Comparison of ENCODE assay signal across 27 cellular contexts in genomic region chr2:178143481-178143880, GRCh38.
"Had no signal": no experiment of that assay in that cellular context is flagged by ENCODE, and none has a peak within 500 bp of the region (broad histone marks: within the 10 kb centered on the region; RNA-seq: fewer than 3 reads in every experiment).

No MANE protein-coding gene starts in this region.

- H3K27ac ChIP-seq: KMS-11 had no signal

- H3K4me3 Mint-ChIP-seq: activated CD4-positive, alpha-beta memory T cell treated with anti-CD3 and anti-CD28 coated beads for 36 hours; activated CD4-positive, alpha-beta T cell treated with anti-CD3 and anti-CD28 coated beads, Interleukin-2, amount 10 ng/mL, durations not matched to agents 7 days and 5 days; activated naive CD8-positive, alpha-beta T cell treated with anti-CD3 and anti-CD28 coated beads, Interleukin-2, amount 50 U/mL, for 24 hours; activated T-cell treated with anti-CD3 and anti-CD28 coated beads, Interleukin-2, amount 50 U/mL, for 4 hours; brain; central memory CD8-positive, alpha-beta T cell; T-helper 17 cell had no signal

- H3K4me3 ChIP-seq: MG63 had no signal

- DNase-seq: activated CD4-positive, alpha-beta memory T cell treated with anti-CD3 and anti-CD28 coated beads for 36 hours; activated CD4-positive, alpha-beta T cell treated with anti-CD3 and anti-CD28 coated beads, Interleukin-2, amount 10 ng/mL, durations not matched to agents 7 days and 5 days; activated CD4-positive, CD25-positive, alpha-beta regulatory T cell; activated CD8-positive, alpha-beta memory T cell treated with anti-CD3 and anti-CD28 coated beads for 24 hours; activated effector memory CD4-positive, alpha-beta T cell treated with anti-CD3 and anti-CD28 coated beads, Interleukin-2, amount 50 U/mL, for 16 hours; activated naive CD4-positive, alpha-beta T cell treated with Interleukin-2 at 50 U/mL for 16 hours; activated naive CD8-positive, alpha-beta T cell treated with anti-CD3 and anti-CD28 coated beads, Interleukin-2, amount 50 U/mL, for 24 hours; activated T-cell treated with anti-CD3 and anti-CD28 coated beads, Interleukin-2, amount 50 U/mL, for 4 hours; amniotic stem cell; MG63; NCI-H1092 treated with DMSO at 0.1 percent for 48 hours; NCI-H1436; NCI-H1694 treated with DMSO at 0.1 percent for 48 hours; NCI-H2029 treated with DMSO at 0.1 percent for 48 hours; NCI-H446; NCI-H524; NCI-H748 treated with DMSO at 0.1 percent for 48 hours; NK-92 treated with Interleukin-12 subunit alpha and Interleukin-12 subunit beta, amount 100 ng/mL, for 24 hours; RPMI8226; T-helper 17 cell; T-helper 9 cell had no signal

- H3K4me1 Mint-ChIP-seq: activated CD4-positive, alpha-beta T cell treated with anti-CD3 and anti-CD28 coated beads, Interleukin-2, amount 10 ng/mL, durations not matched to agents 7 days and 5 days; activated naive CD8-positive, alpha-beta T cell treated with anti-CD3 and anti-CD28 coated beads, Interleukin-2, amount 50 U/mL, for 24 hours; central memory CD8-positive, alpha-beta T cell; T-helper 17 cell had no signal

- H3K27ac Mint-ChIP-seq: activated CD4-positive, alpha-beta memory T cell treated with anti-CD3 and anti-CD28 coated beads for 36 hours; activated CD4-positive, alpha-beta T cell treated with anti-CD3 and anti-CD28 coated beads, Interleukin-2, amount 10 ng/mL, durations not matched to agents 7 days and 5 days; activated naive CD4-positive, alpha-beta T cell treated with anti-CD3 and anti-CD28 coated beads, Interleukin-2, amount 50 U/mL, for 72 hours; activated naive CD8-positive, alpha-beta T cell treated with anti-CD3 and anti-CD28 coated beads, Interleukin-2, amount 50 U/mL, for 24 hours; brain; T-helper 17 cell had no signal

- H3K4me2 ChIP-seq: KMS-11 had no signal

- ATAC-seq: activated naive CD8-positive, alpha-beta T cell treated with anti-CD3 and anti-CD28 coated beads, Interleukin-2, amount 50 U/mL, for 24 hours; activated T-cell treated with anti-CD3 and anti-CD28 coated beads, Interleukin-2, amount 50 U/mL, for 4 hours; Panc1; Right ventricle myocardium inferior; T-helper 17 cell had no signal

- H3K36me3 ChIP-seq: MG63 had no signal

- H3K36me3 Mint-ChIP-seq: activated CD4-positive, alpha-beta memory T cell treated with anti-CD3 and anti-CD28 coated beads for 36 hours; activated naive CD4-positive, alpha-beta T cell treated with anti-CD3 and anti-CD28 coated beads, Interleukin-2, amount 50 U/mL, for 72 hours; brain had no signal

- H3K27me3 ChIP-seq: MG63 had no signal

- H3K9me3 Mint-ChIP-seq: activated CD4-positive, alpha-beta memory T cell treated with anti-CD3 and anti-CD28 coated beads for 36 hours; activated CD4-positive, alpha-beta T cell treated with anti-CD3 and anti-CD28 coated beads, Interleukin-2, amount 10 ng/mL, durations not matched to agents 7 days and 5 days; activated naive CD4-positive, alpha-beta T cell treated with anti-CD3 and anti-CD28 coated beads, Interleukin-2, amount 50 U/mL, for 72 hours; activated naive CD8-positive, alpha-beta T cell treated with anti-CD3 and anti-CD28 coated beads, Interleukin-2, amount 50 U/mL, for 24 hours; activated T-cell treated with anti-CD3 and anti-CD28 coated beads, Interleukin-2, amount 50 U/mL, for 4 hours; brain; central memory CD8-positive, alpha-beta T cell had no signal

- H3K9ac ChIP-seq: KMS-11 had no signal
